10 cellular contexts compared by ENCODE assay signal in genomic region chr22:38205261-38206128, GRCh38. TPM values are rescaled to one million over a fixed set of nuclear protein-coding genes. Genes with fewer than 3 reads are reported as not detected.
A peak's percentile ranks its signal among the peaks of the same experiment; 100 is the strongest.
DNase-seq lines count a peak whose midpoint lies in the region; ATAC-seq and TF ChIP-seq lines count a peak whose summit lies in the region.
"Had no signal": no experiment of that assay in that cellular context is flagged by ENCODE, and none has a peak within 500 bp of the region (broad histone marks: within the 10 kb centered on the region; RNA-seq: fewer than 3 reads in every experiment).

No MANE protein-coding gene starts in this region.

- H3K4me1 ChIP-seq in skeletal muscle tissue (ENCODE audit: control insufficient read depth in 3 of 3, insufficient read depth in 3 of 3, low read length in 3 of 3): peaks cover 30 to 44% (median 42%) of the 10 kb centered on the region in 3 donors
- H3K4me1 ChIP-seq in neural progenitor cell: peaks cover 9% of the 10 kb centered on the region

- H3K9me3 ChIP-seq in skeletal muscle tissue (ENCODE audit: control insufficient read depth in 3 of 3, low read length in 3 of 3): no peaks in the 10 kb centered on the region
- H3K9me3 ChIP-seq in neural progenitor cell (ENCODE audit: low read depth): no peaks in the 10 kb centered on the region

- no peaks in the 10 kb centered on the region for H3K79me2 ChIP-seq in neural progenitor cell (ENCODE audit: low read depth)

- ATAC-seq in HG02884 (IDR thresholded peaks at IDR 0.05; ENCODE audit: unreplicated experiment): no peak
- ATAC-seq: HCT116 had no signal

- H3K9ac ChIP-seq in skeletal muscle tissue (ENCODE audit: low read depth in 1 of 3, low read length in 3 of 3) (peak overlapping the region in 1 of 3 donors; percentile 55), neural progenitor cell (no peak overlapping the region)

- H3K4me3 Mint-ChIP-seq in neural progenitor cell: no peak overlapping the region

- peaks cover 17% of the 10 kb centered on the region for H4K20me1 ChIP-seq in neural progenitor cell (ENCODE audit: low read depth)

- TF ChIP-seq CTCF in GM10248 (IDR thresholded peaks at IDR 0.05; ENCODE audit: control extremely low read depth, extremely low read depth, low read depth, missing control alignments): no peak
- TF ChIP-seq CTCF in neural progenitor cell (IDR thresholded peaks at IDR 0.05): no peak

- H3K36me3 Mint-ChIP-seq in neural progenitor cell: no peaks in the 10 kb centered on the region

- no peak overlapping the region for H3K4me2 ChIP-seq in neural progenitor cell

- peaks cover 24% of the 10 kb centered on the region for H3K4me1 Mint-ChIP-seq in neural progenitor cell

- H3K9me3 Mint-ChIP-seq in neural progenitor cell: no peaks in the 10 kb centered on the region

- H3F3A ChIP-seq in neural progenitor cell (ENCODE audit: low read depth): peaks cover 28% of the 10 kb centered on the region

- CTCF ChIA-PET in GM10248 (lab: Yijun Ruan, JAX): interaction anchor here (1.0 to 1.9 kb wide), 6 partner anchors 9 to 465 kb away, joined by 3 to 8 read pairs (median 3); no protein-coding TSS in a partner anchor

- H3K27ac ChIP-seq in skeletal muscle tissue (ENCODE audit: low read depth, low read length) (peak overlapping the region; percentile 56), neural progenitor cell (no peak overlapping the region)

- H3K36me3 ChIP-seq in skeletal muscle tissue (ENCODE audit: control insufficient read depth in 3 of 3, insufficient read depth in 3 of 3, low read length in 3 of 3) (peaks cover 0 to 2% (median 0%) of the 10 kb centered on the region in 3 donors), neural progenitor cell (no peaks in the 10 kb centered on the region)

- H3K27me3 Mint-ChIP-seq in neural progenitor cell (ENCODE audit: insufficient read depth, low read depth): no peaks in the 10 kb centered on the region

- no peak overlapping the region for H3K27ac Mint-ChIP-seq in neural progenitor cell

- POLR2A ChIA-PET in GM10248 (lab: Yijun Ruan, JAX): interaction anchor here (1.1 kb wide), 1 partner anchor 24 kb away, joined by 3 read pairs; the partner anchor contains the start of gene PLA2G6

- H3K27me3 ChIP-seq in skeletal muscle tissue (ENCODE audit: control insufficient read depth in 3 of 3, insufficient read depth in 3 of 3, low read length in 3 of 3): no peaks in the 10 kb centered on the region
- H3K27me3 ChIP-seq in neural progenitor cell: peaks cover 47% of the 10 kb centered on the region

- H3K4me3 ChIP-seq in skeletal muscle tissue (ENCODE audit: low read length in 3 of 3) (peak overlapping the region in 1 of 3 donors; percentile 13), neural progenitor cell (no peak overlapping the region)

- H2AFZ ChIP-seq in neural progenitor cell (replicated peaks): no peak overlapping the region

- DNase-seq in ELR (ENCODE audit: low read depth): peak; percentile 43
- peak; percentile 58 for DNase-seq in brain pericyte (ENCODE audit: low read depth, low spot score)
- DNase-seq in hippocampal formation (lab: John Stamatoyannopoulos, UW): peak; percentile 32 to 47
- no peak for DNase-seq in GM10248 (ENCODE audit: extremely low spot score)
- no peak for DNase-seq in neural progenitor cell (ENCODE audit: low spot score)
- DNase-seq in NCI-H1417 treated with DMSO at 0.1 percent for 48 hours (lab: John Stamatoyannopoulos, UW): no peak
- DNase-seq: SHP77 had no signal

RNA-seq across cellular contexts. Expression of gene MAFF, which starts 3.7 kb away (rescaled TPM):
- total RNA-seq in skeletal muscle tissue: 4.2 TPM
- 0.90 and 4.2 TPM in 2 replicates for total RNA-seq in neural progenitor cell (ENCODE audit: low replicate concordance)

RNA-seq across cellular contexts. Expression of gene PLA2G6, which starts 23.9 kb away (rescaled TPM):
- total RNA-seq in skeletal muscle tissue (14.1 TPM), neural progenitor cell (ENCODE audit: low replicate concordance) (20.1 and 29.4 TPM in 2 replicates)

Comparison
In these comparisons a context has a peak if more than half of its experiments do, and no peak if none do; other contexts are left out.
1. DNase-seq: peak in ELR (single experiment), brain pericyte (single experiment) and hippocampal formation (2 of 2); none in GM10248 (single experiment), neural progenitor cell (single experiment) and NCI-H1417 treated with DMSO at 0.1 percent for 48 hours (single experiment).